In genomic region chr14:49732896-49733295, GRCh38 we compare ENCODE assay signal across 16 cellular contexts.
A peak's percentile ranks its signal among the peaks of the same experiment; 100 is the strongest.
DNase-seq lines count a peak whose midpoint lies in the region; ATAC-seq and TF ChIP-seq lines count a peak whose summit lies in the region.
"Had no signal": no experiment of that assay in that cellular context is flagged by ENCODE, and none has a peak within 500 bp of the region (broad histone marks: within the 10 kb centered on the region; RNA-seq: fewer than 3 reads in every experiment).

No MANE protein-coding gene starts in this region.

- TF ChIP-seq CTCF in nephron progenitor cell (IDR thresholded peaks at IDR 0.05) (no peak), GM20000 (IDR thresholded peaks at IDR 0.05; ENCODE audit: extremely low read depth, missing control alignments) (no peak)

- H3K4me1 Mint-ChIP-seq in nephron progenitor cell, result no peaks in the 10 kb centered on the region
- H3K4me1 Mint-ChIP-seq: CD14-positive monocyte had no signal

- no peak overlapping the region for H3K4me3 Mint-ChIP-seq in nephron progenitor cell
- H3K4me3 Mint-ChIP-seq: CD14-positive monocyte; CD8-positive, alpha-beta T cell had no signal

- no peaks in the 10 kb centered on the region for H3K27me3 Mint-ChIP-seq in nephron progenitor cell (ENCODE audit: low read depth, poor library complexity)

- no peaks in the 10 kb centered on the region for H3K9me3 Mint-ChIP-seq in nephron progenitor cell
- H3K9me3 Mint-ChIP-seq: CD14-positive monocyte; CD8-positive, alpha-beta T cell had no signal

- ATAC-seq in HG03097 (IDR thresholded peaks at IDR 0.05; ENCODE audit: low FRiP score, unreplicated experiment), result no peak
- ATAC-seq: A549; CD8-positive, alpha-beta T cell; HepG2 had no signal

- peak overlapping the region; percentile 7 for H3K27ac Mint-ChIP-seq in nephron progenitor cell
- H3K27ac Mint-ChIP-seq: CD8-positive, alpha-beta T cell had no signal

- DNase-seq in globus pallidus (ENCODE audit: low spot score) (peak; percentile 74), nephron progenitor cell (no peak), superior temporal gyrus (ENCODE audit: extremely low spot score) (peak; percentile 67), GM20000 (ENCODE audit: low spot score) (no peak), NOMO-1 treated with DMSO at 0.1 percent for 48 hours (lab: John Stamatoyannopoulos, UW; ENCODE audit: unreplicated experiment) (no peak)
- DNase-seq: CD8-positive, alpha-beta T cell; COR-L47; DMS153; DMS79 treated with DMSO at 0.1 percent for 48 hours; EL; H7 had no signal

- H3K36me3 Mint-ChIP-seq in nephron progenitor cell (ENCODE audit: low read depth), result no peaks in the 10 kb centered on the region

- H3K27ac ChIP-seq in angular gyrus (ENCODE audit: low read depth, low read length), result peak overlapping the region; percentile 64
- H3K27ac ChIP-seq: A549 had no signal

Comparison
In these comparisons a context has a peak if more than half of its experiments do, and no peak if none do; other contexts are left out.
1. DNase-seq: peak in globus pallidus (single experiment) and superior temporal gyrus (single experiment); none in nephron progenitor cell (single experiment), GM20000 (single experiment) and NOMO-1 treated with DMSO at 0.1 percent for 48 hours (single experiment).